10 cellular contexts compared by ENCODE assay signal in the genomic region with DNA sequence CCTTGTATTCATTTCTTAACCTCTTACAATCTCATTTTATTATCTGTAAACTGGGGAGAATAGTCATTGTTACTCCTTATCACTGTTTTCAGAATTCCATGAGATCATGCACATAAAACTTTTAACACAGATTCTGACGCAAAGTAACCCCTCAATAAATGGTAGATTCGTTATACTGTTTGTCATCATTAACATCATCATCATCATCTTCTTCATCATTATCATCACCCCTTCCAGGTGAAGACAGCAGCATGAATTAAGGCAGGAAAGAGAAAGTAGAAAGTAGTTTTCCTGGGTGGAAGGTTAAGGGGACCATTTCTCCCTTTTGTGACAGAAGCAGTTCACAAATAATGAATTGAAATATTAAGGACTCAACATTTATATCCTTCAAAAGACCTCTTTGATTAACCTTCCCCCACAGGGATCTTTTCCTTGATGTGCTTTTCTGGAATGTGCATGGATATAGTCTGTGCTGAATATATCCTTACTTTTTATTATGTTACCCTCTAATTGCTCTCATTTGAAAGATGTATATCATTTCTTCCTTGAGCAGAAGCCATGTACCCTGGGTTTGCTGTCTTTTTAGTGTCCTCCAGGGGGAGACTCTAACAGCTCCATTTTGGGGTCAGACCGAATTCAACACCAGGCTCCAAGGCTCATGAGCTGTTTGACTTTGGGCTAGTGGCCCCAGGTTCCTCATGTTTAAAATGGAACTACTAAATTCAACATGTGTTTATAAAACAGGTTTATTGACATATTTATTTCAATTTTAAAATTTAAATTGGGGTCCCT.
DNase-seq lines count a peak whose midpoint lies in the region; ATAC-seq and TF ChIP-seq lines count a peak whose summit lies in the region.
"Had no signal": no experiment of that assay in that cellular context is flagged by ENCODE, and none has a peak within 500 bp of the region (broad histone marks: within the 10 kb centered on the region; RNA-seq: fewer than 3 reads in every experiment).

No MANE protein-coding gene starts in this region.

- 0 out of 2 replicates have a peak, but pooled peaks have one; percentile 2 for TF ChIP-seq CTCF in GM12874 (IDR thresholded peaks at IDR 0.05; ENCODE audit: insufficient read depth, low read depth, low read length)
- TF ChIP-seq CTCF in osteocyte (IDR thresholded peaks at IDR 0.05) = peak; percentile 36

- H3K4me1 ChIP-seq in CD8-positive, alpha-beta memory T cell (ENCODE audit: insufficient read depth, low read length) = no peaks in the 10 kb centered on the region
- H3K4me1 ChIP-seq: transverse colon had no signal

- no peaks in the 10 kb centered on the region for H3K27me3 ChIP-seq in CD8-positive, alpha-beta memory T cell (ENCODE audit: insufficient read depth, low read length, poor library complexity, severe bottlenecking)
- H3K27me3 ChIP-seq: transverse colon had no signal

- POLR2A ChIA-PET in CD8-positive, alpha-beta memory T cell (lab: Charles Lee) = no interaction called here
- POLR2A ChIA-PET in activated CD4-positive, alpha-beta memory T cell treated with anti-CD3 and anti-CD28 coated beads, Interleukin-2, amount 10 ng/mL, durations not matched to agents 7 days and 5 days (lab: Charles Lee) = no interaction called here

- CTCF ChIA-PET in CD8-positive, alpha-beta memory T cell (lab: Charles Lee) = no interaction called here
- CTCF ChIA-PET in activated CD4-positive, alpha-beta memory T cell treated with anti-CD3 and anti-CD28 coated beads, Interleukin-2, amount 10 ng/mL, durations not matched to agents 7 days and 5 days (lab: Charles Lee) = no interaction called here

- no peak overlapping the region for H3K27ac Mint-ChIP-seq in osteocyte (ENCODE audit: unreplicated experiment)
- H3K27ac Mint-ChIP-seq in CD8-positive, alpha-beta memory T cell = no peak overlapping the region
- no peak overlapping the region for H3K27ac Mint-ChIP-seq in activated CD4-positive, alpha-beta memory T cell treated with anti-CD3 and anti-CD28 coated beads, Interleukin-2, amount 10 ng/mL, durations not matched to agents 7 days and 5 days
- H3K27ac Mint-ChIP-seq: natural killer cell treated with Interleukin-12 subunit alpha and Interleukin-12 subunit beta and Interleukin-15 and Interleukin-18, amount 100 ng/mL, for 72 hours had no signal

- peak; percentile 47 for DNase-seq in NAMALWA (ENCODE audit: low spot score)
- peak; percentile 16 for DNase-seq in dermis blood vessel endothelial cell
- DNase-seq in osteocyte (ENCODE audit: extremely low spot score, unreplicated experiment) = no peak
- DNase-seq in CD8-positive, alpha-beta memory T cell = no peak
- no peak for DNase-seq in activated T-cell treated with anti-CD3 and anti-CD28 coated beads, Interleukin-2, amount 50 U/mL, for 4 hours
- DNase-seq in activated CD4-positive, alpha-beta memory T cell treated with anti-CD3 and anti-CD28 coated beads, Interleukin-2, amount 10 ng/mL, durations not matched to agents 7 days and 5 days = no peak
- DNase-seq: activated CD4-positive, CD25-positive, alpha-beta regulatory T cell treated with anti-CD3 and anti-CD28 coated beads, Interleukin-2, amount 50 U/mL, for 72 hours; transverse colon had no signal

- peaks cover 38% of the 10 kb centered on the region for H3K27me3 Mint-ChIP-seq in osteocyte (ENCODE audit: unreplicated experiment)
- H3K27me3 Mint-ChIP-seq in CD8-positive, alpha-beta memory T cell = no peaks in the 10 kb centered on the region
- no peaks in the 10 kb centered on the region for H3K27me3 Mint-ChIP-seq in activated T-cell treated with anti-CD3 and anti-CD28 coated beads, Interleukin-2, amount 50 U/mL, for 4 hours (ENCODE audit: low read depth)
- H3K27me3 Mint-ChIP-seq in activated CD4-positive, alpha-beta memory T cell treated with anti-CD3 and anti-CD28 coated beads, Interleukin-2, amount 10 ng/mL, durations not matched to agents 7 days and 5 days = no peaks in the 10 kb centered on the region
- H3K27me3 Mint-ChIP-seq: natural killer cell treated with Interleukin-12 subunit alpha and Interleukin-12 subunit beta and Interleukin-15 and Interleukin-18, amount 100 ng/mL, for 72 hours had no signal

- no peak overlapping the region for H3K27ac ChIP-seq in CD8-positive, alpha-beta memory T cell (ENCODE audit: low read depth, low read length)
- H3K27ac ChIP-seq: transverse colon had no signal

- H3K9me3 Mint-ChIP-seq in osteocyte (ENCODE audit: unreplicated experiment) = no peaks in the 10 kb centered on the region
- peaks cover 5 to 34% (median 11%) of the 10 kb centered on the region in 5 donors for H3K9me3 Mint-ChIP-seq in CD8-positive, alpha-beta memory T cell
- no peaks in the 10 kb centered on the region for H3K9me3 Mint-ChIP-seq in activated T-cell treated with anti-CD3 and anti-CD28 coated beads, Interleukin-2, amount 50 U/mL, for 4 hours
- peaks cover 4% of the 10 kb centered on the region for H3K9me3 Mint-ChIP-seq in activated CD4-positive, alpha-beta memory T cell treated with anti-CD3 and anti-CD28 coated beads, Interleukin-2, amount 10 ng/mL, durations not matched to agents 7 days and 5 days

- H3K36me3 ChIP-seq in CD8-positive, alpha-beta memory T cell (ENCODE audit: insufficient read depth, low read length) = no peaks in the 10 kb centered on the region
- H3K36me3 ChIP-seq: transverse colon had no signal

- H3K4me3 ChIP-seq in CD8-positive, alpha-beta memory T cell (ENCODE audit: low read length) = no peak overlapping the region
- H3K4me3 ChIP-seq: transverse colon had no signal

- no peak overlapping the region for H3K4me3 Mint-ChIP-seq in osteocyte (ENCODE audit: unreplicated experiment)
- no peak overlapping the region for H3K4me3 Mint-ChIP-seq in CD8-positive, alpha-beta memory T cell
- H3K4me3 Mint-ChIP-seq in activated T-cell treated with anti-CD3 and anti-CD28 coated beads, Interleukin-2, amount 50 U/mL, for 4 hours = no peak overlapping the region
- no peak overlapping the region for H3K4me3 Mint-ChIP-seq in activated CD4-positive, alpha-beta memory T cell treated with anti-CD3 and anti-CD28 coated beads, Interleukin-2, amount 10 ng/mL, durations not matched to agents 7 days and 5 days
- H3K4me3 Mint-ChIP-seq: natural killer cell treated with Interleukin-12 subunit alpha and Interleukin-12 subunit beta and Interleukin-15 and Interleukin-18, amount 100 ng/mL, for 72 hours had no signal

- no peaks in the 10 kb centered on the region for H3K36me3 Mint-ChIP-seq in osteocyte (ENCODE audit: unreplicated experiment)
- H3K36me3 Mint-ChIP-seq in CD8-positive, alpha-beta memory T cell = no peaks in the 10 kb centered on the region
- no peaks in the 10 kb centered on the region for H3K36me3 Mint-ChIP-seq in activated T-cell treated with anti-CD3 and anti-CD28 coated beads, Interleukin-2, amount 50 U/mL, for 4 hours (ENCODE audit: insufficient read depth)
- no peaks in the 10 kb centered on the region for H3K36me3 Mint-ChIP-seq in activated CD4-positive, alpha-beta memory T cell treated with anti-CD3 and anti-CD28 coated beads, Interleukin-2, amount 10 ng/mL, durations not matched to agents 7 days and 5 days (ENCODE audit: low read depth)
- H3K36me3 Mint-ChIP-seq: natural killer cell treated with Interleukin-12 subunit alpha and Interleukin-12 subunit beta and Interleukin-15 and Interleukin-18, amount 100 ng/mL, for 72 hours had no signal

- ATAC-seq in activated T-cell treated with anti-CD3 and anti-CD28 coated beads, Interleukin-2, amount 50 U/mL, for 4 hours = no peak
- ATAC-seq: natural killer cell treated with Interleukin-12 subunit alpha and Interleukin-12 subunit beta and Interleukin-15 and Interleukin-18, amount 100 ng/mL, for 72 hours had no signal

- H3K4me1 Mint-ChIP-seq in osteocyte (ENCODE audit: unreplicated experiment) = no peaks in the 10 kb centered on the region
- no peaks in the 10 kb centered on the region for H3K4me1 Mint-ChIP-seq in CD8-positive, alpha-beta memory T cell
- H3K4me1 Mint-ChIP-seq in activated T-cell treated with anti-CD3 and anti-CD28 coated beads, Interleukin-2, amount 50 U/mL, for 4 hours (ENCODE audit: low read depth) = no peaks in the 10 kb centered on the region
- no peaks in the 10 kb centered on the region for H3K4me1 Mint-ChIP-seq in activated CD4-positive, alpha-beta memory T cell treated with anti-CD3 and anti-CD28 coated beads, Interleukin-2, amount 10 ng/mL, durations not matched to agents 7 days and 5 days

- no peaks in the 10 kb centered on the region for H3K9me3 ChIP-seq in CD8-positive, alpha-beta memory T cell (ENCODE audit: low read length)
- H3K9me3 ChIP-seq: transverse colon had no signal

Comparison
In these comparisons a context has a peak if more than half of its experiments do, and no peak if none do; other contexts are left out.
1. DNase-seq: peak in NAMALWA (single experiment) and dermis blood vessel endothelial cell (single experiment); none in osteocyte (single experiment), CD8-positive, alpha-beta memory T cell (0 of 5), activated T-cell treated with anti-CD3 and anti-CD28 coated beads, Interleukin-2, amount 50 U/mL, for 4 hours (single experiment) and activated CD4-positive, alpha-beta memory T cell treated with anti-CD3 and anti-CD28 coated beads, Interleukin-2, amount 10 ng/mL, durations not matched to agents 7 days and 5 days (single experiment).